In genomic region chr6:135581211-135581610, GRCh38 we compare ENCODE assay signal across 24 cellular contexts.
"Had no signal": no experiment of that assay in that cellular context is flagged by ENCODE, and none has a peak within 500 bp of the region (broad histone marks: within the 10 kb centered on the region; RNA-seq: fewer than 3 reads in every experiment).

No MANE protein-coding gene starts in this region.

- H3K9ac ChIP-seq: parathyroid adenoma had no signal

- H3K4me3 ChIP-seq: coronary artery, left ventricle myocardium inferior, lung, spleen, stomach, thoracic aorta, transverse colon had no signal

- FAIRE-seq: endothelial cell of umbilical vein, keratinocyte had no signal

- ATAC-seq: foreskin keratinocyte; sciatic nerve; stimulated activated memory B cell treated with anti-CD40 and anti-IgM and Interleukin-4, amounts not matched to agents 10 μg/mL and 1 μg/mL and 100 μg/mL, for 72 hours had no signal

- H3K4me1 ChIP-seq: foreskin keratinocyte, left ventricle myocardium inferior, parathyroid adenoma, transverse colon had no signal

- H2AFZ ChIP-seq: parathyroid adenoma had no signal

- H3K27ac Mint-ChIP-seq: endodermal cell; immature natural killer cell; nephron progenitor cell; stimulated activated memory B cell treated with anti-CD40 and anti-IgM and Interleukin-4, amounts not matched to agents 10 μg/mL and 1 μg/mL and 100 μg/mL, for 72 hours had no signal

- H3K36me3 ChIP-seq: left ventricle myocardium inferior, spleen, stomach, thoracic aorta, transverse colon had no signal

- H3K36me3 Mint-ChIP-seq: immature natural killer cell; naive B cell; stimulated activated memory B cell treated with anti-CD40 and anti-IgM and Interleukin-4, amounts not matched to agents 10 μg/mL and 1 μg/mL and 100 μg/mL, for 72 hours had no signal

- H3K4me1 Mint-ChIP-seq: nephron progenitor cell had no signal

- H3K27me3 ChIP-seq: foreskin keratinocyte, spleen, stomach, transverse colon had no signal

- H3K27ac ChIP-seq: coronary artery, foreskin keratinocyte, left ventricle myocardium inferior, parathyroid adenoma, spleen, stomach, thoracic aorta, transverse colon had no signal

- H3K79me2 ChIP-seq: parathyroid adenoma had no signal

- H3K27me3 Mint-ChIP-seq: naive B cell; stimulated activated memory B cell treated with anti-CD40 and anti-IgM and Interleukin-4, amounts not matched to agents 10 μg/mL and 1 μg/mL and 100 μg/mL, for 72 hours had no signal

- H3K9me3 Mint-ChIP-seq: endodermal cell; immature natural killer cell; naive B cell; nephron progenitor cell; stimulated activated memory B cell treated with anti-CD40 and anti-IgM and Interleukin-4, amounts not matched to agents 10 μg/mL and 1 μg/mL and 100 μg/mL, for 72 hours had no signal

- DNase-seq: effector CD4-positive, alpha-beta T cell; endodermal cell; erythroblast; foreskin keratinocyte; immature natural killer cell; left ventricle myocardium inferior; mesenchymal stem cell; naive B cell; nephron progenitor cell; spleen; stimulated activated CD4-positive, alpha-beta T cell treated with anti-CD3 and anti-CD28 coated beads, Interleukin-15, amount 100 ng/mL, for 24 hours; stimulated activated CD4-positive, alpha-beta T cell treated with anti-CD3 and anti-CD28 coated beads, Interleukin-1b, Interleukin-23, amount 100 ng/mL, for 48 hours; stimulated activated CD4-positive, alpha-beta T cell treated with anti-CD3 and anti-CD28 coated beads, Interleukin-4, amount 100 ng/mL, for 24 hours; stomach; substantia nigra; transverse colon had no signal

- H3K4me3 Mint-ChIP-seq: endodermal cell; immature natural killer cell; naive B cell; nephron progenitor cell; stimulated activated memory B cell treated with anti-CD40 and anti-IgM and Interleukin-4, amounts not matched to agents 10 μg/mL and 1 μg/mL and 100 μg/mL, for 72 hours had no signal

- H3K9me3 ChIP-seq: left ventricle myocardium inferior, spleen, stomach, thoracic aorta, transverse colon had no signal
